In genomic region chr11:121534131-121535093, GRCh38 we compare ENCODE assay signal across 9 cellular contexts.
A peak's percentile ranks its signal among the peaks of the same experiment; 100 is the strongest.
DNase-seq lines count a peak whose midpoint lies in the region; ATAC-seq and TF ChIP-seq lines count a peak whose summit lies in the region.
"Had no signal": no experiment of that assay in that cellular context is flagged by ENCODE, and none has a peak within 500 bp of the region (broad histone marks: within the 10 kb centered on the region; RNA-seq: fewer than 3 reads in every experiment).

No MANE protein-coding gene starts in this region.

- H3K4me2 ChIP-seq in PC-9, result no peak overlapping the region
- H3K4me2 ChIP-seq: A549 had no signal

- intact Hi-C loops in PC-9 (cut with micrococcal nuclease; ENCODE audit: unreplicated experiment), result loop anchor here (10.0 kb wide), 1 partner anchor 70 kb away; no protein-coding TSS in a partner anchor

- no peaks in the 10 kb centered on the region for H3K9me2 ChIP-seq in PC-9 (ENCODE audit: insufficient read depth)

- H3K79me2 ChIP-seq in PC-9 (ENCODE audit: low read depth), result no peaks in the 10 kb centered on the region

- H3K36me3 Mint-ChIP-seq in T-helper 2 cell treated with Interferon-gamma antibody and Interleukin-4, amounts not matched to agents 5 μg/mL and 100 μg/mL, for 36 hours (ENCODE audit: low read depth), result peaks cover 61% of the 10 kb centered on the region

- TF ChIP-seq CTCF in PC-9 (conservative IDR thresholded peaks at IDR 0.05), result peak; percentile 57

- peaks cover 19% of the 10 kb centered on the region for H3K9me3 Mint-ChIP-seq in T-helper 2 cell treated with Interferon-gamma antibody and Interleukin-4, amounts not matched to agents 5 μg/mL and 100 μg/mL, for 36 hours

- CTCF ChIA-PET in PC-9 (lab: Charles Lee), result no interaction called here

- peaks cover 18% of the 10 kb centered on the region for H3K4me1 Mint-ChIP-seq in T-helper 2 cell treated with Interferon-gamma antibody and Interleukin-4, amounts not matched to agents 5 μg/mL and 100 μg/mL, for 36 hours (ENCODE audit: low read depth)

- H3K27me3 ChIP-seq in PC-9 (ENCODE audit: insufficient read depth, low read depth), result peaks cover 50% of the 10 kb centered on the region

- 0 out of 2 replicates have a peak, but pooled peaks cover 6% of the 10 kb centered on the region for H3K9me3 ChIP-seq in PC-9 (ENCODE audit: insufficient read depth, low read depth)
- H3K9me3 ChIP-seq: A549 had no signal

- no peaks in the 10 kb centered on the region for H3F3A ChIP-seq in PC-9 (ENCODE audit: insufficient read depth, low read depth)

- no peaks in the 10 kb centered on the region for H3K4me1 ChIP-seq in PC-9 (replicated peaks; ENCODE audit: insufficient read depth)
- H3K4me1 ChIP-seq: A549 had no signal

- ATAC-seq in GM18861 (IDR thresholded peaks at IDR 0.05; ENCODE audit: unreplicated experiment), result no peak
- ATAC-seq: A549 had no signal

- no peaks in the 10 kb centered on the region for H4K20me1 ChIP-seq in PC-9 (ENCODE audit: insufficient read depth)

- H3K27ac ChIP-seq in PC-9, result no peak overlapping the region
- H3K27ac ChIP-seq: A549 had no signal

- no peak overlapping the region for H3K4me3 Mint-ChIP-seq in T-helper 2 cell treated with Interferon-gamma antibody and Interleukin-4, amounts not matched to agents 5 μg/mL and 100 μg/mL, for 36 hours

- POLR2A ChIA-PET in PC-9 (lab: Charles Lee; ENCODE audit: unreplicated experiment), result no interaction called here

- H3K27ac Mint-ChIP-seq in T-helper 2 cell treated with Interferon-gamma antibody and Interleukin-4, amounts not matched to agents 5 μg/mL and 100 μg/mL, for 36 hours, result no peak overlapping the region

- H3K27me3 Mint-ChIP-seq in T-helper 2 cell treated with Interferon-gamma antibody and Interleukin-4, amounts not matched to agents 5 μg/mL and 100 μg/mL, for 36 hours (ENCODE audit: low read depth), result no peaks in the 10 kb centered on the region

- BruUV-seq in PC-9 (replicated peaks; lab: Mats Ljungman, UMichigan), result no TSS peak

- H3K36me3 ChIP-seq in PC-9 (ENCODE audit: low read depth), result no peaks in the 10 kb centered on the region

- H3K4me3 ChIP-seq in PC-9 (no peak overlapping the region), skeletal muscle cell (ENCODE audit: low read depth, low read length) (no peak overlapping the region)
- H3K4me3 ChIP-seq: A549 had no signal

- H2AFZ ChIP-seq in PC-9, result no peak overlapping the region

- DNase-seq in NCI-H1436 (lab: John Stamatoyannopoulos, UW) (peak; percentile 34), NCI-H1436 treated with DMSO at 0.1 percent for 48 hours (lab: John Stamatoyannopoulos, UW) (no peak), PC-9 (no peak), fibroblast of peridontal ligament (ENCODE audit: extremely low read depth) (peak; percentile 71), skeletal muscle cell (ENCODE audit: low read depth) (peak; percentile 12), SIG-M5 treated with dmso at 0.1 percent for 504 hours (lab: John Stamatoyannopoulos, UW; ENCODE audit: unreplicated experiment) (no peak)
- no peak for DNase-seq in T-helper 2 cell treated with Interferon-gamma antibody and Interleukin-4, amounts not matched to agents 5 μg/mL and 100 μg/mL, for 36 hours (ENCODE audit: low spot score)

Comparison
In these comparisons a context has a peak if more than half of its experiments do, and no peak if none do; other contexts are left out.
1. DNase-seq: peak in NCI-H1436 (single experiment), fibroblast of peridontal ligament (single experiment) and skeletal muscle cell (single experiment); none in NCI-H1436 treated with DMSO at 0.1 percent for 48 hours (single experiment), PC-9 (0 of 2), SIG-M5 treated with dmso at 0.1 percent for 504 hours (single experiment) and T-helper 2 cell treated with Interferon-gamma antibody and Interleukin-4, amounts not matched to agents 5 μg/mL and 100 μg/mL, for 36 hours (single experiment).